19 cellular contexts compared by ENCODE assay signal in the genomic region with DNA sequence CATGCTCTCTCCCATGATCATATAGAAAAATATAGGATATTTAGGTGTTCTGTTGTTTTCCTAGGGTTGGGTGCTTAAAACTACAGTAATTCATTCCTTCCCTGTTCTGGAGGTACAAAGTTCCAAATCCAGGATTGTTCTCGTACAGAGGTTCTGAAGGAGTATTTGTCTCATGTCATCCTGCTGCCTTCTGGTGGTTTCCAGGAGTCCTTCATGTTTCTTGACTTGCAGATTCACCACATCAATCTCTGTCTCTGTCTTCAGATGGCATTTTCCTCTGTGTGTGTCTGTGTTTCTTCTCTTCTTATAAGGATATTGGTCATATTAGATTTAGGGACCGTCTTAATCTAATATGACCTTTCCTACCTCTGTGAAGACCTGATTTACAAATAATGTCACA.
"Had no signal": no experiment of that assay in that cellular context is flagged by ENCODE, and none has a peak within 500 bp of the region (broad histone marks: within the 10 kb centered on the region; RNA-seq: fewer than 3 reads in every experiment).

No MANE protein-coding gene starts in this region.

- H3K36me3 Mint-ChIP-seq: activated naive CD8-positive, alpha-beta T cell treated with anti-CD3 and anti-CD28 coated beads, Interleukin-2, amount 10 ng/mL, durations not matched to agents 7 days and 5 days; WTC11 had no signal

- H3K4me3 Mint-ChIP-seq: activated CD8-positive, alpha-beta T cell treated with anti-CD3 and anti-CD28 coated beads, Interleukin-2, amount 10 ng/mL, durations not matched to agents 7 days and 5 days; activated naive CD8-positive, alpha-beta T cell treated with anti-CD3 and anti-CD28 coated beads, Interleukin-2, amount 10 ng/mL, durations not matched to agents 7 days and 5 days; neural crest cell; WTC11 had no signal

- H3K4me1 ChIP-seq: breast epithelium, pancreas, thyroid gland, vagina had no signal

- H3K4me3 ChIP-seq: breast epithelium, pancreas, skin epidermis, thyroid gland, vagina had no signal

- H3K36me3 ChIP-seq: breast epithelium, pancreas, thyroid gland, vagina had no signal

- H3K4me1 Mint-ChIP-seq: activated naive CD8-positive, alpha-beta T cell treated with anti-CD3 and anti-CD28 coated beads, Interleukin-2, amount 10 ng/mL, durations not matched to agents 7 days and 5 days; neural crest cell; WTC11 had no signal

- DNase-seq: activated CD4-positive, alpha-beta T cell treated with anti-CD3 and anti-CD28 coated beads for 48 hours; activated CD8-positive, alpha-beta memory T cell treated with anti-CD3 and anti-CD28 coated beads, Interleukin-2, amount 50 U/mL, for 48 hours; activated CD8-positive, alpha-beta T cell treated with anti-CD3 and anti-CD28 coated beads, Interleukin-2, amount 10 ng/mL, durations not matched to agents 7 days and 5 days; activated naive CD8-positive, alpha-beta T cell treated with anti-CD3 and anti-CD28 coated beads, Interleukin-2, amount 10 ng/mL, durations not matched to agents 7 days and 5 days; anterior cingulate cortex; cortex of kidney; effector CD8-positive, alpha-beta T cell; foreskin melanocyte; kidney; pancreas; retina; T-helper 1 cell; thyroid gland had no signal

- H3K9me3 Mint-ChIP-seq: activated naive CD8-positive, alpha-beta T cell treated with anti-CD3 and anti-CD28 coated beads, Interleukin-2, amount 10 ng/mL, durations not matched to agents 7 days and 5 days; neural crest cell; WTC11 had no signal

- H3K9me3 ChIP-seq: breast epithelium, pancreas, thyroid gland, vagina had no signal

- H3K27me3 ChIP-seq: breast epithelium, pancreas, thyroid gland, vagina had no signal

- ATAC-seq: activated CD8-positive, alpha-beta T cell treated with anti-CD3 and anti-CD28 coated beads, Interleukin-2, amount 10 ng/mL, durations not matched to agents 7 days and 5 days; pancreas; WTC11 had no signal

- H3K27ac ChIP-seq: breast epithelium, epithelial cell of prostate, pancreas, skin epidermis, thyroid gland, vagina had no signal

- H3K27ac Mint-ChIP-seq: activated CD8-positive, alpha-beta T cell treated with anti-CD3 and anti-CD28 coated beads, Interleukin-2, amount 10 ng/mL, durations not matched to agents 7 days and 5 days; activated naive CD8-positive, alpha-beta T cell treated with anti-CD3 and anti-CD28 coated beads, Interleukin-2, amount 10 ng/mL, durations not matched to agents 7 days and 5 days; WTC11 had no signal
